20 cellular contexts compared by ENCODE assay signal in the genomic region with DNA sequence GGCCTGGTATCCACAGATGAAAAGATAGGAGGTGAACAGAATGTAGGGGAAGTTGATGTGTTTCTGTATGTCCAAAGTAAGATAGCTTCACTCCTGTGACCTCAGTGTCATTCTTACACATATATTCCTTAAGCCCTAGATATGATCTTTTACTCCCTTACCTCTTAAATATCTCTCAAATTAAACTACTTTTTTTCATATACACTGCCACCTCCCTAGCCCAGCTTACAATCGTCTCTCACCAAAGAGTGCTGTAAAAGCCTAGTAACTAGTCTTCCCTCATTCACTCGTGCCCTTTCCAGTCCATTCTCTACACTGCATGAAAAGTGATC. TPM values are rescaled to one million over a fixed set of nuclear protein-coding genes. Genes with fewer than 3 reads are reported as not detected.
"Had no signal": no experiment of that assay in that cellular context is flagged by ENCODE, and none has a peak within 500 bp of the region (broad histone marks: within the 10 kb centered on the region; RNA-seq: fewer than 3 reads in every experiment).

No MANE protein-coding gene starts in this region.

- H3K9me3 Mint-ChIP-seq: activated naive CD4-positive, alpha-beta T cell treated with anti-CD3 and anti-CD28 coated beads, Interleukin-2, amount 50 U/mL, for 24 hours; activated T-cell treated with anti-CD3 and anti-CD28 coated beads, Interleukin-2, amount 50 U/mL, for 72 hours; memory B cell; naive thymus-derived CD8-positive, alpha-beta T cell had no signal

- H3K27ac ChIP-seq: gastroesophageal sphincter, heart left ventricle, psoas muscle, stomach, testis, upper lobe of left lung, VCaP had no signal

- H3K36me3 ChIP-seq: gastroesophageal sphincter, heart left ventricle, stomach, upper lobe of left lung had no signal

- H3K27ac Mint-ChIP-seq: activated naive CD4-positive, alpha-beta T cell treated with anti-CD3 and anti-CD28 coated beads, Interleukin-2, amount 50 U/mL, for 24 hours; activated T-cell treated with anti-CD3 and anti-CD28 coated beads, Interleukin-2, amount 50 U/mL, for 72 hours; memory B cell; naive thymus-derived CD8-positive, alpha-beta T cell had no signal

- ATAC-seq: esophagus mucosa; gastroesophageal sphincter; heart left ventricle; left ventricle myocardium superior; mucosa of descending colon; naive thymus-derived CD8-positive, alpha-beta T cell; psoas muscle; right cardiac atrium had no signal

- H3K9me3 ChIP-seq: gastroesophageal sphincter, heart left ventricle, mucosa of descending colon, psoas muscle, stomach, testis, upper lobe of left lung had no signal

- DNase-seq: activated CD8-positive, alpha-beta memory T cell treated with anti-CD3 and anti-CD28 coated beads for 24 hours; effector CD4-positive, alpha-beta T cell; heart left ventricle; left ventricle myocardium superior; mucosa of descending colon; naive thymus-derived CD8-positive, alpha-beta T cell; psoas muscle; right cardiac atrium; small intestine; stomach; testis; upper lobe of left lung had no signal

- H3K4me3 Mint-ChIP-seq: activated naive CD4-positive, alpha-beta T cell treated with anti-CD3 and anti-CD28 coated beads, Interleukin-2, amount 50 U/mL, for 24 hours; memory B cell; naive thymus-derived CD8-positive, alpha-beta T cell had no signal

- H3K4me3 ChIP-seq: gastroesophageal sphincter, heart left ventricle, mucosa of descending colon, psoas muscle, stomach, testis, upper lobe of left lung had no signal

- H3K27me3 ChIP-seq: gastroesophageal sphincter, stomach, testis, upper lobe of left lung had no signal

RNA-seq across cellular contexts. Expression of gene DNAI1, which starts 5.3 kb away (rescaled TPM):
- total RNA-seq: bronchial epithelial cell; esophagus mucosa; gastroesophageal sphincter; left ventricle myocardium superior; mucosa of descending colon; naive thymus-derived CD8-positive, alpha-beta T cell; osteocyte; right cardiac atrium had no signal

RNA-seq across cellular contexts. Expression of gene ENHO, which starts 58.9 kb away (rescaled TPM):
- total RNA-seq: bronchial epithelial cell had no signal
